In genomic region chr17:69084911-69085310, GRCh38 we compare ENCODE assay signal across 12 cellular contexts. TPM values are rescaled to one million over a fixed set of nuclear protein-coding genes. Genes with fewer than 3 reads are reported as not detected.
A peak's percentile ranks its signal among the peaks of the same experiment; 100 is the strongest.
DNase-seq lines count a peak whose midpoint lies in the region; ATAC-seq and TF ChIP-seq lines count a peak whose summit lies in the region.
"Had no signal": no experiment of that assay in that cellular context is flagged by ENCODE, and none has a peak within 500 bp of the region (broad histone marks: within the 10 kb centered on the region; RNA-seq: fewer than 3 reads in every experiment).

No MANE protein-coding gene starts in this region.

- no peaks in the 10 kb centered on the region for H3K4me1 Mint-ChIP-seq in Calu3 (ENCODE audit: low read depth, unreplicated experiment)
- H3K4me1 Mint-ChIP-seq in stimulated activated naive B cell treated with anti-CD40 and anti-IgM and Interleukin-4, amounts not matched to agents 10 μg/mL and 1 μg/mL and 100 μg/mL, for 72 hours, result peaks cover 0 to 4% of the 10 kb centered on the region in 2 donors

- no peak overlapping the region for H3K9ac ChIP-seq in Karpas-422 (ENCODE audit: low read length)
- no peak overlapping the region for H3K9ac ChIP-seq in mesendoderm (ENCODE audit: low read length)

- H3K79me1 ChIP-seq in mesendoderm (ENCODE audit: low read length), result no peaks in the 10 kb centered on the region

- no CpG with 5 or more reads among the region's 13 CpGs for WGBS in mesendoderm (ENCODE audit: extremely low coverage, insufficient coverage, low lambda C conversion rate)

- no peak overlapping the region for H2BK15ac ChIP-seq in mesendoderm (replicated peaks; ENCODE audit: low read depth)

- TF ChIP-seq CTCF in Calu3 (IDR thresholded peaks at IDR 0.05; ENCODE audit: unreplicated experiment) (peak; percentile 21), astrocyte of the spinal cord (IDR thresholded peaks at IDR 0.05; ENCODE audit: low read depth, low read length) (peak; percentile 51), GM13976 (IDR thresholded peaks at IDR 0.05; ENCODE audit: borderline replicate concordance, control extremely low read depth, extremely low read depth, insufficient read depth, missing control alignments) (no peak)

- DNase-seq in Calu3 (peak; percentile 11), Karpas-422 (peak; percentile 69), astrocyte of the spinal cord (ENCODE audit: low read depth, low spot score) (no peak), mesendoderm (peak; percentile 84), foreskin melanocyte (no peak), GM13976 (ENCODE audit: low spot score) (no peak)
- no peak for DNase-seq in stimulated activated naive CD4-positive, alpha-beta T cell treated with Interleukin-2 at 50 U/mL for 16 hours (lab: John Stamatoyannopoulos, UW)
- no peak for DNase-seq in stimulated activated naive B cell treated with anti-CD40 and anti-IgM and Interleukin-4, amounts not matched to agents 10 μg/mL and 1 μg/mL and 100 μg/mL, for 72 hours
- DNase-seq: MG63; stimulated activated naive CD4-positive, alpha-beta T cell had no signal

- H3K4me3 ChIP-seq in Karpas-422 (ENCODE audit: low read length) (no peak overlapping the region), astrocyte of the spinal cord (ENCODE audit: low read depth, low read length) (no peak overlapping the region), mesendoderm (ENCODE audit: low read length) (no peak overlapping the region)
- H3K4me3 ChIP-seq: MG63, right atrium auricular region had no signal

- no peaks in the 10 kb centered on the region for H3K79me2 ChIP-seq in Karpas-422 (ENCODE audit: low read length)
- no peaks in the 10 kb centered on the region for H3K79me2 ChIP-seq in mesendoderm (ENCODE audit: control insufficient read depth, insufficient read depth, low read length)

- CTCF ChIA-PET in Calu3 (lab: Charles Lee), result interaction anchor here (0.6 to 1.3 kb wide), 2 partner anchors 10 to 27 kb away, joined by 4 read pairs; no protein-coding TSS in a partner anchor

- no peaks in the 10 kb centered on the region for H3K36me3 Mint-ChIP-seq in Calu3 (ENCODE audit: insufficient read depth, unreplicated experiment)
- peaks cover 4 to 8% of the 10 kb centered on the region in 2 donors for H3K36me3 Mint-ChIP-seq in stimulated activated naive B cell treated with anti-CD40 and anti-IgM and Interleukin-4, amounts not matched to agents 10 μg/mL and 1 μg/mL and 100 μg/mL, for 72 hours

- in situ Hi-C loops in astrocyte of the spinal cord (cut with HindIII; ENCODE audit: low sequenced_read_pairs), result no loop called here
- in situ Hi-C loops in GM13976 (cut with MboI; ENCODE audit: low sequenced_read_pairs, unreplicated experiment), result no loop called here

- H3K4me3 Mint-ChIP-seq in Calu3 (ENCODE audit: low read depth, unreplicated experiment), result no peak overlapping the region
- no peak overlapping the region for H3K4me3 Mint-ChIP-seq in stimulated activated naive B cell treated with anti-CD40 and anti-IgM and Interleukin-4, amounts not matched to agents 10 μg/mL and 1 μg/mL and 100 μg/mL, for 72 hours
- H3K4me3 Mint-ChIP-seq: T-helper 2 cell treated with Interferon-gamma antibody and Interleukin-4, amounts not matched to agents 5 μg/mL and 100 μg/mL, for 36 hours had no signal

- H3K4ac ChIP-seq in mesendoderm (ENCODE audit: low read depth, low read length), result no peak overlapping the region

- H3K27me3 Mint-ChIP-seq in Calu3 (ENCODE audit: unreplicated experiment), result no peaks in the 10 kb centered on the region
- no peaks in the 10 kb centered on the region for H3K27me3 Mint-ChIP-seq in stimulated activated naive B cell treated with anti-CD40 and anti-IgM and Interleukin-4, amounts not matched to agents 10 μg/mL and 1 μg/mL and 100 μg/mL, for 72 hours

- H4K20me1 ChIP-seq in Karpas-422 (ENCODE audit: insufficient read depth, low read depth, low read length), result no peaks in the 10 kb centered on the region

- H3K4me2 ChIP-seq in Karpas-422 (ENCODE audit: low read depth, low read length, poor library complexity, severe bottlenecking) (no peak overlapping the region), mesendoderm (ENCODE audit: low read length) (no peak overlapping the region)

- intact Hi-C loops in Calu3 (cut with micrococcal nuclease; ENCODE audit: unreplicated experiment), result no loop called here

- no peak overlapping the region for H4K5ac ChIP-seq in mesendoderm (ENCODE audit: low read length)

- H2BK120ac ChIP-seq in mesendoderm (ENCODE audit: low read depth, low read length), result no peak overlapping the region

- no peak overlapping the region for H3K27ac Mint-ChIP-seq in Calu3 (ENCODE audit: unreplicated experiment)
- no peak overlapping the region for H3K27ac Mint-ChIP-seq in stimulated activated naive B cell treated with anti-CD40 and anti-IgM and Interleukin-4, amounts not matched to agents 10 μg/mL and 1 μg/mL and 100 μg/mL, for 72 hours
- H3K27ac Mint-ChIP-seq: T-helper 2 cell treated with Interferon-gamma antibody and Interleukin-4, amounts not matched to agents 5 μg/mL and 100 μg/mL, for 36 hours had no signal

- no peak overlapping the region for H2AK5ac ChIP-seq in mesendoderm (ENCODE audit: low read length)

- no peaks in the 10 kb centered on the region for H3K4me1 ChIP-seq in Karpas-422 (ENCODE audit: low read length)
- H3K4me1 ChIP-seq in mesendoderm (ENCODE audit: control insufficient read depth, low read depth, low read length), result no peaks in the 10 kb centered on the region
- H3K4me1 ChIP-seq: right atrium auricular region had no signal

- H3K27me3 ChIP-seq in Karpas-422 (ENCODE audit: low read length) (no peaks in the 10 kb centered on the region), mesendoderm (ENCODE audit: insufficient read depth, low read length, poor library complexity) (no peaks in the 10 kb centered on the region)
- H3K27me3 ChIP-seq: MG63, right atrium auricular region had no signal

- H3K56ac ChIP-seq in mesendoderm (ENCODE audit: low read length), result no peak overlapping the region

- no peak overlapping the region for H2AFZ ChIP-seq in Karpas-422 (ENCODE audit: low read length)

- ATAC-seq in stimulated activated naive B cell treated with anti-CD40 and anti-IgM and Interleukin-4, amounts not matched to agents 10 μg/mL and 1 μg/mL and 100 μg/mL, for 72 hours (replicated peaks), result no peak

- H3K18ac ChIP-seq in mesendoderm (ENCODE audit: low read length), result no peak overlapping the region

- H3K9me3 Mint-ChIP-seq in Calu3 (ENCODE audit: low read depth, unreplicated experiment), result peaks cover 6% of the 10 kb centered on the region
- H3K9me3 Mint-ChIP-seq in stimulated activated naive B cell treated with anti-CD40 and anti-IgM and Interleukin-4, amounts not matched to agents 10 μg/mL and 1 μg/mL and 100 μg/mL, for 72 hours, result peaks cover 5 to 7% of the 10 kb centered on the region in 2 donors

- H3K9me2 ChIP-seq in Karpas-422 (replicated peaks; ENCODE audit: insufficient read depth, low read length), result no peaks in the 10 kb centered on the region

- H3K36me3 ChIP-seq in Karpas-422 (ENCODE audit: insufficient read depth, low read length), result no peaks in the 10 kb centered on the region; the same call in 1 of the 2 replicates
- H3K36me3 ChIP-seq in mesendoderm (ENCODE audit: control insufficient read depth, insufficient read depth, low read length), result no peaks in the 10 kb centered on the region
- H3K36me3 ChIP-seq: MG63 had no signal

- H3K27ac ChIP-seq in Karpas-422 (ENCODE audit: low read length) (no peak overlapping the region), mesendoderm (ENCODE audit: low read depth, low read length) (no peak overlapping the region)
- H3K27ac ChIP-seq: right atrium auricular region had no signal

- no peak overlapping the region for H2BK5ac ChIP-seq in mesendoderm (ENCODE audit: low read length)

- H3K9me3 ChIP-seq in Karpas-422 (ENCODE audit: low read length), result no peaks in the 10 kb centered on the region
- H3K9me3 ChIP-seq: MG63 had no signal

- H4K8ac ChIP-seq in mesendoderm (ENCODE audit: low read depth, low read length), result no peak overlapping the region

- BruUV-seq in Calu3 (replicated peaks; lab: Mats Ljungman, UMichigan), result no TSS peak

- H3K23ac ChIP-seq in mesendoderm (ENCODE audit: low read length), result no peak overlapping the region

RNA-seq across cellular contexts. Expression of gene ABCA9, which starts 24.2 kb away (rescaled TPM):
- total RNA-seq in Calu3 (2022), result not detected in 2 replicates
- not detected in 2 replicates for total RNA-seq in Karpas-422 (2014; rRNA removed; shearing (Covaris generic); ENCODE audit: low replicate concordance)
- polyA plus RNA-seq in mesendoderm (2013, experiment 1 of 2), result not detected
- not detected for polyA plus RNA-seq in mesendoderm (2013, experiment 2 of 2)

RNA-seq across cellular contexts. Expression of gene ABCA6, which starts 56.8 kb away (rescaled TPM):
- total RNA-seq in Calu3 (2022), result 0.44 TPM in 1 of 2 replicates, not detected in the other
- total RNA-seq in Karpas-422 (2014; rRNA removed; shearing (Covaris generic); ENCODE audit: low replicate concordance), result not detected in 2 replicates
- polyA plus RNA-seq in mesendoderm (2013, experiment 1 of 2), result not detected
- polyA plus RNA-seq in mesendoderm (2013, experiment 2 of 2), result not detected

Comparison
In these comparisons a context has a peak if more than half of its experiments do, and no peak if none do; other contexts are left out.
1. DNase-seq: peak in Calu3 (single experiment), Karpas-422 (single experiment) and mesendoderm (single experiment); none in astrocyte of the spinal cord (single experiment), foreskin melanocyte (single experiment), GM13976 (single experiment), stimulated activated naive CD4-positive, alpha-beta T cell treated with Interleukin-2 at 50 U/mL for 16 hours (single experiment) and stimulated activated naive B cell treated with anti-CD40 and anti-IgM and Interleukin-4, amounts not matched to agents 10 μg/mL and 1 μg/mL and 100 μg/mL, for 72 hours (single experiment).